In the genomic region with DNA sequence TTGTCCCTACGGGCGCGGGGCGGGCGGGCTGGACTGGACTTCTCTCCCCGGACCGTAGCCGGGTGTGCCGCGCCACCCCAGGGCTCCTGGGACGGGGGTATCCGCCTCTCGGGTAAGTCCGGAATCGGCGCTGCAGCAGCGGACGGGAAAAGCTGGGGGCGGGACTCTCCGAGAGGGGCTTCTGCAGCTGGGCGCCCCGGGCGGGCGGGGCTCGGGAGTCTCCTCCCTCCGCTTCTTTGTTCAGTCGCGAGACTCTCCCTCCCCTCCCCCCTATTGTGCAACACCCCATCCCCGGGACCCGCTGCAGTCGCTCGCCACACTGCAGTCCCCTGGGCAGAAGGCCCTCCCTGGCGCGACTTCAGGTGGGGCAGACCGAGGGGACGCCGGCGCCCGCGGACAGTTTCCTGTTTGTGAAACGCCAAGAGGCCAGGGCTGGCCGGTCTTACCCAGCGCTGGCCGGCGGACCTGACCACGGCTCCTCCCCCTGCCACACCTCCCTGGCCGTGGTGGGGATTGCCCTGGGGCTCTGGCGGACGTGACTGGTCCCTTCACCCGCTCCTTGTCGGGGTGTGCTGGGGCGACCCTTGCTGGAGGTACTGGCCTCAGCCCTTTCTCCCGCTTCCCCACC, we compare ENCODE assay signal across 8 cellular contexts. TPM values are rescaled to one million over a fixed set of nuclear protein-coding genes. Genes with fewer than 3 reads are reported as not detected.
DNase-seq lines count a peak whose midpoint lies in the region; ATAC-seq lines count a peak whose summit lies in the region.

No MANE protein-coding gene starts in this region.

- peak; percentile 39 for ATAC-seq in GM21526 (IDR thresholded peaks at IDR 0.05; ENCODE audit: low FRiP score, unreplicated experiment)
- ATAC-seq in activated T-cell treated with anti-CD3 and anti-CD28 coated beads, Interleukin-2, amount 50 U/mL, for 4 hours = peak; percentile 21 to 26
- ATAC-seq in esophagus mucosa = peak; percentile 61

- H3K4me1 Mint-ChIP-seq in activated T-cell treated with anti-CD3 and anti-CD28 coated beads, Interleukin-2, amount 50 U/mL, for 4 hours (ENCODE audit: low read depth) = peaks cover 33% of the 10 kb centered on the region

- H3K9me3 Mint-ChIP-seq in activated T-cell treated with anti-CD3 and anti-CD28 coated beads, Interleukin-2, amount 50 U/mL, for 4 hours = no peaks in the 10 kb centered on the region

- H3K4me3 Mint-ChIP-seq in activated T-cell treated with anti-CD3 and anti-CD28 coated beads, Interleukin-2, amount 50 U/mL, for 4 hours = peak overlapping the region; percentile 98

- peak overlapping the region; percentile 89 for H3K27ac ChIP-seq in muscle layer of duodenum (ENCODE audit: low read length)

- no peaks in the 10 kb centered on the region for H3K27me3 ChIP-seq in muscle layer of duodenum (ENCODE audit: low read depth, low read length)

- H3K9me3 ChIP-seq in muscle layer of duodenum (ENCODE audit: control insufficient read depth in 1 of 2, low read length in 2 of 2) = no peaks in the 10 kb centered on the region

- H3K27me3 Mint-ChIP-seq in activated T-cell treated with anti-CD3 and anti-CD28 coated beads, Interleukin-2, amount 50 U/mL, for 4 hours (ENCODE audit: low read depth) = no peaks in the 10 kb centered on the region

- peaks cover 10% of the 10 kb centered on the region for H3K36me3 Mint-ChIP-seq in activated T-cell treated with anti-CD3 and anti-CD28 coated beads, Interleukin-2, amount 50 U/mL, for 4 hours (ENCODE audit: insufficient read depth)

- peaks cover 0 to 21% of the 10 kb centered on the region in 2 donors for H3K4me1 ChIP-seq in muscle layer of duodenum (ENCODE audit: control insufficient read depth in 1 of 2, insufficient read depth in 2 of 2, low read length in 2 of 2)

- peak overlapping the region; percentile 95 to 99 for H3K4me3 ChIP-seq in muscle layer of duodenum (ENCODE audit: low read depth in 1 of 2, low read length in 2 of 2)

- DNase-seq in Caki2 (ENCODE audit: low read depth) (peak; percentile 88), HuH-7 (ENCODE audit: low spot score) (peak; percentile 82), OCI-M1 (lab: John Stamatoyannopoulos, UW) (peak; percentile 91)
- DNase-seq in activated T-cell treated with anti-CD3 and anti-CD28 coated beads, Interleukin-2, amount 50 U/mL, for 4 hours = peak; percentile 51
- DNase-seq in stimulated activated CD8-positive, alpha-beta memory T cell treated with anti-CD3 and anti-CD28 coated beads, Interleukin-4, amount 100 ng/mL, for 48 hours = peak; percentile 84

- in situ Hi-C loops in Caki2 (cut with HindIII; ENCODE audit: low pct_unique_long_range_greater_than_20kb, low sequenced_read_pairs) = no loop called here

- peaks cover 15 to 18% of the 10 kb centered on the region in 2 donors for H3K36me3 ChIP-seq in muscle layer of duodenum (ENCODE audit: control insufficient read depth in 1 of 2, insufficient read depth in 2 of 2, low read length in 2 of 2)

RNA-seq across cellular contexts. Expression of gene CCNG2, which starts 1.0 kb away (rescaled TPM):
- 38.0 and 46.9 TPM in 2 replicates for total RNA-seq in Caki2 (2014; rRNA removed; shearing (Covaris generic); ENCODE audit: low replicate concordance)
- 1 to 10 TPM in 2 of 3 donors, under 1 TPM in 1; 0.30 to 1.0 (median 1.0) TPM for total RNA-seq in activated T-cell treated with anti-CD3 and anti-CD28 coated beads, Interleukin-2, amount 50 U/mL, for 4 hours
- total RNA-seq in esophagus mucosa = 70.4 TPM

Comparison
In these comparisons a context has a peak if more than half of its experiments do, and no peak if none do; other contexts are left out.
1. Peak in every context shown above with its lines: DNase-seq, ATAC-seq, H3K4me3 ChIP-seq and H3K27ac ChIP-seq.
2. RNA of gene CCNG2, which starts 1.0 kb away (total RNA-seq): 70.4 TPM in esophagus mucosa (single experiment) and 38.0 to 46.9 TPM in Caki2; 0.30 to 1.0 TPM in activated T-cell treated with anti-CD3 and anti-CD28 coated beads, Interleukin-2, amount 50 U/mL, for 4 hours; every median in the first group is over 10 times any median in the second.